8 cellular contexts compared by ENCODE assay signal in genomic region chr22:29524440-29525191, GRCh38. TPM values are rescaled to one million over a fixed set of nuclear protein-coding genes. Genes with fewer than 3 reads are reported as not detected.
A peak's percentile ranks its signal among the peaks of the same experiment; 100 is the strongest.
DNase-seq lines count a peak whose midpoint lies in the region; ATAC-seq, FAIRE-seq and TF ChIP-seq lines count a peak whose summit lies in the region.

No MANE protein-coding gene starts in this region.

- H3K9me3 ChIP-seq in Panc1 (ENCODE audit: control insufficient read depth, insufficient read depth, low read depth, low read length) (no peaks in the 10 kb centered on the region), mesenchymal stem cell (ENCODE audit: control insufficient read depth, low read length) (no peaks in the 10 kb centered on the region)

- intact Hi-C loops in Right ventricle myocardium superior (cut with DNase I) (loop anchor here (10.0 kb wide), 1 partner anchor 130 kb away; no protein-coding TSS in a partner anchor), cardiac septum (cut with DNase I) (no loop called here), Panc1 (cut with micrococcal nuclease; ENCODE audit: unreplicated experiment) (loop anchor here (5.0 kb wide), 1 partner anchor 127 kb away; no protein-coding TSS in a partner anchor)

- peaks cover 29% of the 10 kb centered on the region for H3K79me1 ChIP-seq in mesenchymal stem cell (replicated peaks; ENCODE audit: low read length, poor library complexity, severe bottlenecking)

- H2BK5ac ChIP-seq in mesenchymal stem cell (ENCODE audit: low read depth, low read length, poor library complexity, severe bottlenecking), result no peak overlapping the region

- in situ Hi-C loops in Panc1 (cut with HindIII; ENCODE audit: low pct_unique_long_range_greater_than_20kb, low sequenced_read_pairs), result no loop called here

- no peak overlapping the region for H3K9ac ChIP-seq in mesenchymal stem cell (ENCODE audit: low read length)

- H3K4me1 ChIP-seq in Panc1 (ENCODE audit: control insufficient read depth, insufficient read depth, low read length) (no peaks in the 10 kb centered on the region), mesenchymal stem cell (ENCODE audit: control insufficient read depth, insufficient read depth, low read depth, low read length) (no peaks in the 10 kb centered on the region)

- no peak overlapping the region for H2BK120ac ChIP-seq in mesenchymal stem cell (ENCODE audit: low read depth, low read length)

- ATAC-seq in Right ventricle myocardium superior (ENCODE audit: poor library complexity), result peak; percentile 82
- peak; percentile 89 for ATAC-seq in Panc1
- no peak for ATAC-seq in HG02763 (IDR thresholded peaks at IDR 0.05; ENCODE audit: unreplicated experiment)
- ATAC-seq in GM18867 (IDR thresholded peaks at IDR 0.05; ENCODE audit: unreplicated experiment), result no peak

- no peak overlapping the region for H4K8ac ChIP-seq in mesenchymal stem cell (ENCODE audit: low read length)

- H3K23ac ChIP-seq in mesenchymal stem cell (ENCODE audit: low read length in 2 of 2), result no peak overlapping the region

- no peak overlapping the region for H2AK5ac ChIP-seq in mesenchymal stem cell (ENCODE audit: low read length, severe bottlenecking)

- no TSS peak for BruUV-seq in Panc1 (replicated peaks; lab: Mats Ljungman, UMichigan)

- H2BK15ac ChIP-seq in mesenchymal stem cell (ENCODE audit: low read depth, poor library complexity, severe bottlenecking), result no peak overlapping the region

- no peak overlapping the region for H3K18ac ChIP-seq in mesenchymal stem cell (ENCODE audit: low read depth in 1 of 2, low read length in 2 of 2)

- POLR2A ChIA-PET in Panc1 (lab: Charles Lee), result no interaction called here

- FAIRE-seq in bronchial epithelial cell (lab: Jason Lieb, UNC), result no peak

- WGBS in mesenchymal stem cell, result 84% methylated on average over 5 of the region's 5 CpGs

- H4K91ac ChIP-seq in mesenchymal stem cell (ENCODE audit: low read length), result no peak overlapping the region

- H3K27ac ChIP-seq in Panc1 (ENCODE audit: low read length) (no peak overlapping the region), mesenchymal stem cell (ENCODE audit: low read length, poor library complexity, severe bottlenecking) (no peak overlapping the region)

- no peak overlapping the region for H2BK12ac ChIP-seq in mesenchymal stem cell (ENCODE audit: low read length in 2 of 2)

- no peak overlapping the region for H3K4ac ChIP-seq in mesenchymal stem cell (ENCODE audit: low read depth in 1 of 2, low read length in 2 of 2)

- DNase-seq in Right ventricle myocardium superior, result no peak
- no peak for DNase-seq in cardiac septum (ENCODE audit: low spot score)
- peak; percentile 10 for DNase-seq in Panc1 (ENCODE audit: low read depth, low spot score)
- peak; percentile 8 for DNase-seq in bronchial epithelial cell (ENCODE audit: low read depth)
- peak; percentile 27 for DNase-seq in mesenchymal stem cell
- DNase-seq in epidermal melanocyte (ENCODE audit: insufficient read length, low spot score), result no peak

- CTCF ChIA-PET in Panc1 (lab: Charles Lee), result interaction anchor here (0.6 kb wide), 1 partner anchor 32 kb away, joined by 3 read pairs; no protein-coding TSS in a partner anchor

- H3K4me2 ChIP-seq in mesenchymal stem cell (ENCODE audit: low read length, poor library complexity, severe bottlenecking), result no peak overlapping the region

- H3K14ac ChIP-seq in mesenchymal stem cell (ENCODE audit: low read length in 2 of 2), result no peak overlapping the region

- H2AFZ ChIP-seq in mesenchymal stem cell (ENCODE audit: low read depth, low read length), result no peak overlapping the region

- H3K27me3 ChIP-seq in Panc1 (ENCODE audit: control insufficient read depth, insufficient read depth, low read length) (no peaks in the 10 kb centered on the region), bronchial epithelial cell (ENCODE audit: control insufficient read depth, insufficient read depth, low read length) (no peaks in the 10 kb centered on the region), mesenchymal stem cell (ENCODE audit: control insufficient read depth in 1 of 2, insufficient read depth in 1 of 2, low read length in 2 of 2) (no peaks in the 10 kb centered on the region)

- no peak; the same call in 1 of the 2 replicates for TF ChIP-seq CTCF in Panc1 (IDR thresholded peaks at IDR 0.05)
- peak; percentile 43 for TF ChIP-seq CTCF in bronchial epithelial cell (IDR thresholded peaks at IDR 0.05; ENCODE audit: insufficient read depth, low read length, severe bottlenecking)

- H3K4me3 ChIP-seq in Panc1 (ENCODE audit: low read depth in 2 of 2, low read length in 2 of 2) (no peak overlapping the region), bronchial epithelial cell (ENCODE audit: low read depth, low read length) (no peak overlapping the region), mesenchymal stem cell (ENCODE audit: insufficient read depth in 1 of 2, low read depth in 1 of 2, low read length in 2 of 2) (no peak overlapping the region)

- H3K36me3 ChIP-seq in Panc1 (ENCODE audit: control insufficient read depth, insufficient read depth, low read length), result peaks cover 11% of the 10 kb centered on the region
- H3K36me3 ChIP-seq in bronchial epithelial cell (ENCODE audit: control insufficient read depth, insufficient read depth, low read length), result peaks cover 35% of the 10 kb centered on the region
- H3K36me3 ChIP-seq in mesenchymal stem cell (ENCODE audit: control insufficient read depth in 1 of 2, insufficient read depth in 2 of 2, low read depth in 1 of 2, low read length in 2 of 2), result peaks cover 59 to 84% of the 10 kb centered on the region in 2 experiments

RNA-seq across cellular contexts. Expression of gene THOC5, which starts 28.9 kb away (rescaled TPM):
- total RNA-seq in Right ventricle myocardium superior (47.5 TPM), cardiac septum (37.0 TPM), Panc1 (2021; ENCODE audit: unreplicated experiment) (74.4 TPM), bronchial epithelial cell (43.2 and 44.0 TPM in 2 replicates)
- polyA plus RNA-seq in Panc1 (2012; ENCODE audit: insufficient read length), result 43.1 TPM
- 32.8 TPM for polyA plus RNA-seq in mesenchymal stem cell (2013, experiment 1 of 2)
- 35.4 TPM for polyA plus RNA-seq in mesenchymal stem cell (2013, experiment 2 of 2)

RNA-seq across cellular contexts. Expression of gene NEFH, which starts 44.6 kb away (rescaled TPM):
- total RNA-seq in Right ventricle myocardium superior (0.16 TPM), cardiac septum (0.22 TPM), Panc1 (2021; ENCODE audit: unreplicated experiment) (0.08 TPM), bronchial epithelial cell (under 0.01 and 0.13 TPM in 2 replicates)
- polyA plus RNA-seq in Panc1 (2012; ENCODE audit: insufficient read length), result 0.07 TPM
- 1.5 TPM for polyA plus RNA-seq in mesenchymal stem cell (2013, experiment 1 of 2)
- polyA plus RNA-seq in mesenchymal stem cell (2013, experiment 2 of 2), result 1.4 TPM

RNA-seq across cellular contexts. Expression of gene NIPSNAP1, which starts 56.3 kb away (rescaled TPM):
- 14.3 TPM for total RNA-seq in Right ventricle myocardium superior
- 14.8 TPM for total RNA-seq in cardiac septum
- 40.0 TPM for total RNA-seq in Panc1 (2021; ENCODE audit: unreplicated experiment)
- 72.8 TPM for polyA plus RNA-seq in Panc1 (2012; ENCODE audit: insufficient read length)
- 19.7 and 20.4 TPM in 2 replicates for total RNA-seq in bronchial epithelial cell
- 71.1 TPM for polyA plus RNA-seq in mesenchymal stem cell (2013, experiment 1 of 2)
- polyA plus RNA-seq in mesenchymal stem cell (2013, experiment 2 of 2), result 70.1 TPM

Comparison
In these comparisons a context has a peak if more than half of its experiments do, and no peak if none do; other contexts are left out.
1. ATAC-seq: peak in Right ventricle myocardium superior (single experiment) and Panc1 (single experiment); none in HG02763 (single experiment) and GM18867 (single experiment).
2. DNase-seq: peak in Panc1 (single experiment), bronchial epithelial cell (single experiment) and mesenchymal stem cell (single experiment); none in Right ventricle myocardium superior (single experiment), cardiac septum (single experiment) and epidermal melanocyte (single experiment).